1 cellular context compared by ENCODE assay signal in the genomic region with DNA sequence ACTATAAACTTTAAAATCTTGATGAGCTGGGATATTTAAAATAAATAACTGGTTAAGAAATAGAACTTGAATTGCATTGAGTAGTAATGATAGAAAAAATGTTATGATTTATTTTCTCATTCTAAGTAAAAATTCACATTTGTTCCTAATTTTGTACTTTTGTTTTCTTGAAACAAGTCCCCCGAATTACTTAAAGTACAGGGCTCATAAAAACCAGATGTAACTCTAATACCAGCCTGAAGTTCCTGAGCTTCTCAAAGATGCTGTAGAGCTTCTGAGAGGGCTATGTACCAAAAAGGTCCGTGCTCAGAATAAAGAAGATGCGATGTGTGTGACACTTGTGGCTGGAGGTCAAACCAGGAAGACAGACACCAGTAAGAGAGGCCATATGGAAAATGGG.
TF ChIP-seq lines count a peak whose summit lies in the region.

No MANE protein-coding gene starts in this region.

TF ChIP-seq in GM23338, 12 proteins besides CTCF, POLR2A, EP300 and RAD21 (continued from another document):
- TF ChIP-seq, protein P1, sequence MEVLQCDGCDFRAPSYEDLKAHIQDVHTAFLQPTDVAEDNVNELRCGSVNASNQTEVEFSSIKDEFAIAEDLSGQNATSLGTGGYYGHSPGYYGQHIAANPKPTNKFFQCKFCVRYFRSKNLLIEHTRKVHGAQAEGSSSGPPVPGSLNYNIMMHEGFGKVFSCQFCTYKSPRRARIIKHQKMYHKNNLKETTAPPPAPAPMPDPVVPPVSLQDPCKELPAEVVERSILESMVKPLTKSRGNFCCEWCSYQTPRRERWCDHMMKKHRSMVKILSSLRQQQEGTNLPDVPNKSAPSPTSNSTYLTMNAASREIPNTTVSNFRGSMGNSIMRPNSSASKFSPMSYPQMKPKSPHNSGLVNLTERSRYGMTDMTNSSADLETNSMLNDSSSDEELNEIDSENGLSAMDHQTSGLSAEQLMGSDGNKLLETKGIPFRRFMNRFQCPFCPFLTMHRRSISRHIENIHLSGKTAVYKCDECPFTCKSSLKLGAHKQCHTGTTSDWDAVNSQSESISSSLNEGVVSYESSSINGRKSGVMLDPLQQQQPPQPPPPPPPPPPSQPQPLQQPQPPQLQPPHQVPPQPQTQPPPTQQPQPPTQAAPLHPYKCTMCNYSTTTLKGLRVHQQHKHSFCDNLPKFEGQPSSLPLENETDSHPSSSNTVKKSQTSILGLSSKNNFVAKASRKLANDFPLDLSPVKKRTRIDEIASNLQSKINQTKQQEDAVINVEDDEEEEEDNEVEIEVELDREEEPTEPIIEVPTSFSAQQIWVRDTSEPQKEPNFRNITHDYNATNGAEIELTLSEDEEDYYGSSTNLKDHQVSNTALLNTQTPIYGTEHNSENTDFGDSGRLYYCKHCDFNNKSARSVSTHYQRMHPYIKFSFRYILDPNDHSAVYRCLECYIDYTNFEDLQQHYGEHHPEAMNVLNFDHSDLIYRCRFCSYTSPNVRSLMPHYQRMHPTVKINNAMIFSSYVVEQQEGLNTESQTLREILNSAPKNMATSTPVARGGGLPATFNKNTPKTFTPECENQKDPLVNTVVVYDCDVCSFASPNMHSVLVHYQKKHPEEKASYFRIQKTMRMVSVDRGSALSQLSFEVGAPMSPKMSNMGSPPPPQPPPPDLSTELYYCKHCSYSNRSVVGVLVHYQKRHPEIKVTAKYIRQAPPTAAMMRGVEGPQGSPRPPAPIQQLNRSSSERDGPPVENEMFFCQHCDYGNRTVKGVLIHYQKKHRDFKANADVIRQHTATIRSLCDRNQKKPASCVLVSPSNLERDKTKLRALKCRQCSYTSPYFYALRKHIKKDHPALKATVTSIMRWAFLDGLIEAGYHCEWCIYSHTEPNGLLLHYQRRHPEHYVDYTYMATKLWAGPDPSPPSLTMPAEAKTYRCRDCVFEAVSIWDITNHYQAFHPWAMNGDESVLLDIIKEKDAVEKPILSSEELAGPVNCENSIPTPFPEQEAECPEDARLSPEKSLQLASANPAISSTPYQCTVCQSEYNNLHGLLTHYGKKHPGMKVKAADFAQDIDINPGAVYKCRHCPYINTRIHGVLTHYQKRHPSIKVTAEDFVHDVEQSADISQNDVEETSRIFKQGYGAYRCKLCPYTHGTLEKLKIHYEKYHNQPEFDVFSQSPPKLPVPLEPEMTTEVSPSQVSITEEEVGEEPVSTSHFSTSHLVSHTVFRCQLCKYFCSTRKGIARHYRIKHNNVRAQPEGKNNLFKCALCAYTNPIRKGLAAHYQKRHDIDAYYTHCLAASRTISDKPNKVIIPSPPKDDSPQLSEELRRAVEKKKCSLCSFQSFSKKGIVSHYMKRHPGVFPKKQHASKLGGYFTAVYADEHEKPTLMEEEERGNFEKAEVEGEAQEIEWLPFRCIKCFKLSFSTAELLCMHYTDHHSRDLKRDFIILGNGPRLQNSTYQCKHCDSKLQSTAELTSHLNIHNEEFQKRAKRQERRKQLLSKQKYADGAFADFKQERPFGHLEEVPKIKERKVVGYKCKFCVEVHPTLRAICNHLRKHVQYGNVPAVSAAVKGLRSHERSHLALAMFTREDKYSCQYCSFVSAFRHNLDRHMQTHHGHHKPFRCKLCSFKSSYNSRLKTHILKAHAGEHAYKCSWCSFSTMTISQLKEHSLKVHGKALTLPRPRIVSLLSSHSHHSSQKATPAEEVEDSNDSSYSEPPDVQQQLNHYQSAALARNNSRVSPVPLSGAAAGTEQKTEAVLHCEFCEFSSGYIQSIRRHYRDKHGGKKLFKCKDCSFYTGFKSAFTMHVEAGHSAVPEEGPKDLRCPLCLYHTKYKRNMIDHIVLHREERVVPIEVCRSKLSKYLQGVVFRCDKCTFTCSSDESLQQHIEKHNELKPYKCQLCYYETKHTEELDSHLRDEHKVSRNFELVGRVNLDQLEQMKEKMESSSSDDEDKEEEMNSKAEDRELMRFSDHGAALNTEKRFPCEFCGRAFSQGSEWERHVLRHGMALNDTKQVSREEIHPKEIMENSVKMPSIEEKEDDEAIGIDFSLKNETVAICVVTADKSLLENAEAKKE (CRISPR knock-in tag; IDR thresholded peaks at IDR 0.05), result no peak
- no peak for TF ChIP-seq STAT1 (IDR thresholded peaks at IDR 0.05; ENCODE audit: unreplicated experiment)
- no peak for TF ChIP-seq CREB1 (CRISPR knock-in tag; IDR thresholded peaks at IDR 0.05; ENCODE audit: low read depth)
- no peak for TF ChIP-seq ZNF114 (CRISPR knock-in tag; IDR thresholded peaks at IDR 0.05)
- no peak for TF ChIP-seq NANOG (IDR thresholded peaks at IDR 0.05; ENCODE audit: borderline replicate concordance)
